ENCODE assay signal across 8 cellular contexts in genomic region chr1:39268906-39269305, GRCh38.
DNase-seq lines count a peak whose midpoint lies in the region; ATAC-seq and TF ChIP-seq lines count a peak whose summit lies in the region.

No MANE protein-coding gene starts in this region.

- H3K27ac ChIP-seq in C4-2B (peak overlapping the region; percentile 54), HUES64 (ENCODE audit: low read depth, low read length) (peak overlapping the region; percentile 81), cingulate gyrus (ENCODE audit: low read depth, low read length) (peak overlapping the region; percentile 89)

- no peak for TF ChIP-seq CTCF in C4-2B (conservative IDR thresholded peaks at IDR 0.05)

- peaks cover 6% of the 10 kb centered on the region; the same call in 1 of the 2 replicates for H3K36me3 ChIP-seq in HUES64 (ENCODE audit: insufficient read depth, low read length)

- peak overlapping the region; percentile 25 to 87 for H3K27ac Mint-ChIP-seq in natural killer cell treated with Interleukin-12 subunit alpha and Interleukin-12 subunit beta and Interleukin-15 and Interleukin-18, amount 100 ng/mL, for 72 hours

- no peak for DNase-seq in natural killer cell treated with Interleukin-12 subunit alpha and Interleukin-12 subunit beta and Interleukin-15 and Interleukin-18, amount 100 ng/mL, for 72 hours (ENCODE audit: low spot score)
- DNase-seq in SIG-M5 (lab: John Stamatoyannopoulos, UW), result no peak
- DNase-seq in stimulated activated CD4-positive, alpha-beta T cell treated with anti-CD3 and anti-CD28 coated beads, Interleukin-15, amount 100 ng/mL, for 24 hours, result no peak

- ATAC-seq in natural killer cell treated with Interleukin-12 subunit alpha and Interleukin-12 subunit beta and Interleukin-15 and Interleukin-18, amount 100 ng/mL, for 72 hours, result no peak
- ATAC-seq in HG02798 (IDR thresholded peaks at IDR 0.05; ENCODE audit: poor library complexity, unreplicated experiment), result no peak
- ATAC-seq in HG03045 (IDR thresholded peaks at IDR 0.05; ENCODE audit: unreplicated experiment), result no peak

- 26% methylated on average over 8 of the region's 8 CpGs for WGBS in HUES64

- peak overlapping the region; percentile 88 for H3K4me3 Mint-ChIP-seq in natural killer cell treated with Interleukin-12 subunit alpha and Interleukin-12 subunit beta and Interleukin-15 and Interleukin-18, amount 100 ng/mL, for 72 hours

- H3K9me3 Mint-ChIP-seq in natural killer cell treated with Interleukin-12 subunit alpha and Interleukin-12 subunit beta and Interleukin-15 and Interleukin-18, amount 100 ng/mL, for 72 hours, result no peaks in the 10 kb centered on the region

- peak overlapping the region; percentile 70; the same call in 1 of the 2 replicates for H3K9ac ChIP-seq in HUES64 (ENCODE audit: low read depth, low read length)

- H3K27me3 ChIP-seq in HUES64 (ENCODE audit: insufficient read depth, low read length), result no peaks in the 10 kb centered on the region

- H3K4me3 ChIP-seq in HUES64 (ENCODE audit: low read length), result peak overlapping the region; percentile 45

- H3K36me3 Mint-ChIP-seq in natural killer cell treated with Interleukin-12 subunit alpha and Interleukin-12 subunit beta and Interleukin-15 and Interleukin-18, amount 100 ng/mL, for 72 hours, result peaks cover 5% of the 10 kb centered on the region

- H3K27me3 Mint-ChIP-seq in natural killer cell treated with Interleukin-12 subunit alpha and Interleukin-12 subunit beta and Interleukin-15 and Interleukin-18, amount 100 ng/mL, for 72 hours, result no peaks in the 10 kb centered on the region

- H3K4me1 ChIP-seq in HUES64 (ENCODE audit: insufficient read depth, low read length), result peaks cover 53% of the 10 kb centered on the region

- peaks cover 59 to 71% of the 10 kb centered on the region in 2 donors for H3K4me1 Mint-ChIP-seq in natural killer cell treated with Interleukin-12 subunit alpha and Interleukin-12 subunit beta and Interleukin-15 and Interleukin-18, amount 100 ng/mL, for 72 hours (ENCODE audit: low read depth in 2 of 2)

- H3K9me3 ChIP-seq in HUES64 (ENCODE audit: insufficient read depth, low read depth, low read length), result no peaks in the 10 kb centered on the region
